In genomic region chr14:105398044-105398725, GRCh38 we compare ENCODE assay signal across 1 cellular context.
TF ChIP-seq lines count a peak whose summit lies in the region.

Gene TEX22 (plus strand): TSS chr14:105398538. CDS start chr14:105399341, 803 bp downstream.

TF ChIP-seq in K562, 482 proteins besides CTCF, POLR2A, EP300 and RAD21 (continued from another document and continues in another):
- TF ChIP-seq ZBTB40 (IDR thresholded peaks at IDR 0.05) = peak; percentile 88
- TF ChIP-seq ZBTB40 (CRISPR knock-in tag; IDR thresholded peaks at IDR 0.05) = no peak
- no peak for TF ChIP-seq ZHX1 (conservative IDR thresholded peaks at IDR 0.05; ENCODE audit: low read length)
- no peak for TF ChIP-seq ZNF75A (CRISPR knock-in tag; IDR thresholded peaks at IDR 0.05)
- no peak for TF ChIP-seq ZNF133 (CRISPR knock-in tag; IDR thresholded peaks at IDR 0.05)
- TF ChIP-seq SP1 (CRISPR knock-in tag; IDR thresholded peaks at IDR 0.05) = peak; percentile 68; the same call in 1 of the 2 replicates
- TF ChIP-seq TCF15 (CRISPR knock-in tag; IDR thresholded peaks at IDR 0.05) = no peak
- no peak for TF ChIP-seq ZNF584 (CRISPR knock-in tag; IDR thresholded peaks at IDR 0.05; ENCODE audit: low read depth)
- no peak for TF ChIP-seq PTRF (tag; IDR thresholded peaks at IDR 0.05)
- no peak for TF ChIP-seq GTF2E2 (tag; IDR thresholded peaks at IDR 0.05)
- no peak for TF ChIP-seq ZSCAN29 (IDR thresholded peaks at IDR 0.05)
- no peak for TF ChIP-seq CEBPZ (IDR thresholded peaks at IDR 0.05; ENCODE audit: borderline replicate concordance, low read depth, low read length)
- peak; percentile 56; the same call in 1 of the 2 replicates for TF ChIP-seq DMBX1 (CRISPR knock-in tag; IDR thresholded peaks at IDR 0.05; ENCODE audit: borderline replicate concordance)
- no peak for TF ChIP-seq ELK3 (CRISPR knock-in tag; IDR thresholded peaks at IDR 0.05)
- TF ChIP-seq ATF2 (CRISPR knock-in tag; IDR thresholded peaks at IDR 0.05) = no peak
- peak; percentile 88; the same call in 1 of the 2 replicates for TF ChIP-seq GATAD2B (IDR thresholded peaks at IDR 0.05; ENCODE audit: borderline replicate concordance)
- no peak for TF ChIP-seq ARID4B (CRISPR knock-in tag; IDR thresholded peaks at IDR 0.05)
- no peak for TF ChIP-seq CREB3 (tag; conservative IDR thresholded peaks at IDR 0.05; ENCODE audit: low read depth)
- no peak for TF ChIP-seq ZNF134 (CRISPR knock-in tag; conservative IDR thresholded peaks at IDR 0.05)
- no peak for TF ChIP-seq AFF4 (CRISPR knock-in tag; IDR thresholded peaks at IDR 0.05)
